ENCODE assay signal across 17 cellular contexts in the genomic region with DNA sequence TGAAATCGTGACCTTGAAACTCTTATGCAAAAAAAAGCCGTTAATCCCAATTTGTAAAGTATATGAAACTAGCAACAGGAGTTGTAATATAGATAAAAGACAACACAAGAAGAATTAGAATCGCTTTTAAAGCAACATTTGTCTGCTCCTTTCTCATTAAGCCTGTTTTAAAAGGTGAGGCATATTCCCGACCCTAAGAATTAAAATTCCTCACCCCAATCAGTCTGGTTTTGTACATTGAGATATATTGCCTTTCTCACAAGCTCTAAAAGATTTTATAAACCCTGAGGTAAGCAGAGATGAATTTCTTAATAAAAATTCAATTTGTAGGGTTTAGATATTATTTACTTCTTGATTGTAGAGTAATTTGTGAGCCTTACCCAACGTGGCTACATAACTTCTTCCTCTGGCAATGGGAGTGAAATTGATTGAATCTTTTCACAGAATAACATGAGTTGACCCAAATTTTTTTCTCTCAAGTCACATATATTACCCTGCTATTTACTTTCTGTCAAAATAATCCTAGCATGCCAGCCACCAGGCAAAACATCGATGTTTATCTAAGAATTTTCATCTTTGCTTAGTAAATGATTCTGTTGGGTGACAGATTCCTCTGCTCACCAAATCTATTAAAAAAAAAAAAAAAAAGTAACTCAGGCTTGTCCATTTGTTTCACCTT.
"Had no signal": no experiment of that assay in that cellular context is flagged by ENCODE, and none has a peak within 500 bp of the region (broad histone marks: within the 10 kb centered on the region; RNA-seq: fewer than 3 reads in every experiment).

No MANE protein-coding gene starts in this region.

- H3K27ac ChIP-seq: HL-60, KMS-11, RWPE1 had no signal

- FAIRE-seq: HTR-8/SVneo, K562 had no signal

- ATAC-seq: K562 had no signal

- H3K4me3 Mint-ChIP-seq: IgD-negative memory B cell had no signal

- H3K4me3 ChIP-seq: K562 had no signal

- DNase-seq: Kasumi-1, MM.1S, NCI-H1092 treated with DMSO at 0.1 percent for 48 hours, NCI-H1694 treated with DMSO at 0.1 percent for 48 hours, NCI-H1930, NCI-H2171, NCI-H226, NCI-H510A, NCI-H524 treated with DMSO at 0.1 percent for 48 hours, SHP77, SK-N-SH had no signal

- H3K9me3 ChIP-seq: SK-N-SH had no signal

- H3K36me3 Mint-ChIP-seq: IgD-negative memory B cell had no signal

- H3K27ac Mint-ChIP-seq: IgD-negative memory B cell had no signal
